11 cellular contexts compared by ENCODE assay signal in the genomic region with DNA sequence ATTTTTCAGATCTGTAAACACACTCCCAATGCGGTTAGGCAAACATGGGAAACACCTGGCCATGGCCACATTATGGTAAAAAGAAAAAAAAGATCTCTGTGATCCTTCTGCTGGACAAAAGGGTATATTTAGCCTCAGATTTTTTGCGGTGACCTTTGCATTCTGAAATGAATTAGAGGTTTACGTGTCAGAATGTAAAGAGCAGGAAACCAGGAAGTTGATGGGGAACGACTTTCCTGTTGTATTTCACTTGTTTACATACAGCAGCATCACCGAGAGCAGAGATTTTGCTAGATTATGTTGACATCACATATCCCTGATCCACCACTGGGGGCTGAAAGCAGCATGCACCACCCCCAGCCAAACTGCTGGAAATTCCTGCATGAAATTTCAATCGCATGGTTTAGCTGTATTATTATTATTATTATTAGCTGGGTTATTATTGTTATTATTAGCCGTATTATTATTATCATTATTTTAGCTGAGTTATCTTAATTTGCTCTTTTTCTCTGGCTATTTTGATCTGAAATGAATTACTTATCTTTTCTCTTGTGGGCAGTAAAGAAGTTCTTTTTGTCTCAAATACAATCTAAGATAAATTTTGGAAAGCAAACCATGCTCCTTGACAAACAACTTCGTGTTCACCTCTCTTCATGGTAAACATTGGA.
DNase-seq lines count a peak whose midpoint lies in the region; ATAC-seq and TF ChIP-seq lines count a peak whose summit lies in the region.
"Had no signal": no experiment of that assay in that cellular context is flagged by ENCODE, and none has a peak within 500 bp of the region (broad histone marks: within the 10 kb centered on the region; RNA-seq: fewer than 3 reads in every experiment).

No MANE protein-coding gene starts in this region.

- H3K27me3 ChIP-seq in GM23248 (replicated peaks; ENCODE audit: insufficient read depth) (no peaks in the 10 kb centered on the region), neural progenitor cell (no peaks in the 10 kb centered on the region), MG63 (no peaks in the 10 kb centered on the region)
- H3K27me3 ChIP-seq: thyroid gland had no signal

- no peaks in the 10 kb centered on the region for H3K36me3 Mint-ChIP-seq in neural progenitor cell

- H3K79me2 ChIP-seq in GM23248 (ENCODE audit: insufficient read depth), result no peaks in the 10 kb centered on the region
- no peaks in the 10 kb centered on the region for H3K79me2 ChIP-seq in neural progenitor cell (ENCODE audit: low read depth)

- H2AFZ ChIP-seq in GM23248 (peak overlapping the region; percentile 38; the same call in 1 of the 2 replicates), neural progenitor cell (replicated peaks) (peak overlapping the region; percentile 61)

- H3K9me3 Mint-ChIP-seq in neural progenitor cell, result peaks cover 6% of the 10 kb centered on the region

- no peak overlapping the region for H3K4me3 ChIP-seq in GM23248
- no peak overlapping the region for H3K4me3 ChIP-seq in choroid plexus epithelial cell (ENCODE audit: low read depth, low read length)
- no peak overlapping the region for H3K4me3 ChIP-seq in neural progenitor cell
- H3K4me3 ChIP-seq in MG63, result no peak overlapping the region
- H3K4me3 ChIP-seq: prostate gland, thyroid gland had no signal

- peak; percentile 59 for TF ChIP-seq CTCF in choroid plexus epithelial cell (conservative IDR thresholded peaks at IDR 0.05; ENCODE audit: low read depth, low read length)
- peak; percentile 31 for TF ChIP-seq CTCF in neural progenitor cell (IDR thresholded peaks at IDR 0.05)

- in situ Hi-C loops in GM23248 (cut with MboI), result no loop called here

- no peak overlapping the region for H3K9ac ChIP-seq in GM23248
- H3K9ac ChIP-seq in neural progenitor cell, result no peak overlapping the region

- no peak overlapping the region for H3K4me3 Mint-ChIP-seq in neural progenitor cell

- H3K4me1 Mint-ChIP-seq in neural progenitor cell, result peaks cover 49% of the 10 kb centered on the region

- H3F3A ChIP-seq in GM23248 (ENCODE audit: insufficient read depth) (peaks cover 8% of the 10 kb centered on the region), neural progenitor cell (ENCODE audit: low read depth) (peaks cover 35% of the 10 kb centered on the region)

- ATAC-seq in GM21619 (IDR thresholded peaks at IDR 0.05; ENCODE audit: unreplicated experiment) (no peak), GM18867 (IDR thresholded peaks at IDR 0.05; ENCODE audit: unreplicated experiment) (no peak)
- ATAC-seq: left lobe of liver had no signal

- H3K4me2 ChIP-seq in GM23248 (ENCODE audit: unreplicated experiment), result no peak overlapping the region
- peak overlapping the region; percentile 69 for H3K4me2 ChIP-seq in neural progenitor cell

- 85 to 88% methylated on average over 8 of the region's 8 CpGs for WGBS in GM23248 (ENCODE audit: low coverage in 1 of 2, low lambda C conversion rate in 2 of 2, missing lambda C conversion rate in 2 of 2), 2 experiments

- H3K4me1 ChIP-seq in GM23248 (ENCODE audit: insufficient read depth) (peaks cover 13% of the 10 kb centered on the region), neural progenitor cell (peaks cover 55% of the 10 kb centered on the region)
- H3K4me1 ChIP-seq: prostate gland, thyroid gland had no signal

- DNase-seq in GM23248, result no peak
- DNase-seq in NAMALWA (ENCODE audit: low spot score), result peak; percentile 26
- peak; percentile 68 for DNase-seq in choroid plexus epithelial cell (ENCODE audit: low read depth)
- no peak for DNase-seq in neural progenitor cell (ENCODE audit: low spot score)
- no peak for DNase-seq in cerebellum (ENCODE audit: low spot score)
- no peak for DNase-seq in MG63
- DNase-seq: thyroid gland had no signal

- H3K27ac Mint-ChIP-seq in neural progenitor cell, result peak overlapping the region; percentile 30

- no peaks in the 10 kb centered on the region for H3K36me3 ChIP-seq in GM23248 (ENCODE audit: low read depth)
- H3K36me3 ChIP-seq in neural progenitor cell, result no peaks in the 10 kb centered on the region
- H3K36me3 ChIP-seq in MG63, result no peaks in the 10 kb centered on the region
- H3K36me3 ChIP-seq: prostate gland, thyroid gland had no signal

- peaks cover 2% of the 10 kb centered on the region for H3K27me3 Mint-ChIP-seq in neural progenitor cell (ENCODE audit: insufficient read depth, low read depth)

- no peaks in the 10 kb centered on the region for H3K9me3 ChIP-seq in GM23248 (ENCODE audit: low read depth)
- no peaks in the 10 kb centered on the region for H3K9me3 ChIP-seq in neural progenitor cell (ENCODE audit: low read depth)
- no peaks in the 10 kb centered on the region for H3K9me3 ChIP-seq in MG63
- H3K9me3 ChIP-seq: prostate gland, thyroid gland had no signal

- H3K27ac ChIP-seq in GM23248 (no peak overlapping the region), neural progenitor cell (peak overlapping the region; percentile 68)
- H3K27ac ChIP-seq: prostate gland, thyroid gland had no signal

- H4K20me1 ChIP-seq in GM23248 (ENCODE audit: insufficient read depth), result no peaks in the 10 kb centered on the region
- H4K20me1 ChIP-seq in neural progenitor cell (ENCODE audit: low read depth), result no peaks in the 10 kb centered on the region

- H3K9me2 ChIP-seq in GM23248 (ENCODE audit: insufficient read depth), result no peaks in the 10 kb centered on the region

Comparison
In these comparisons a context has a peak if more than half of its experiments do, and no peak if none do; other contexts are left out.
1. DNase-seq: peak in NAMALWA (single experiment) and choroid plexus epithelial cell (single experiment); none in GM23248 (single experiment), neural progenitor cell (single experiment), cerebellum (single experiment) and MG63 (single experiment).